8 cellular contexts compared by ENCODE assay signal in the genomic region with DNA sequence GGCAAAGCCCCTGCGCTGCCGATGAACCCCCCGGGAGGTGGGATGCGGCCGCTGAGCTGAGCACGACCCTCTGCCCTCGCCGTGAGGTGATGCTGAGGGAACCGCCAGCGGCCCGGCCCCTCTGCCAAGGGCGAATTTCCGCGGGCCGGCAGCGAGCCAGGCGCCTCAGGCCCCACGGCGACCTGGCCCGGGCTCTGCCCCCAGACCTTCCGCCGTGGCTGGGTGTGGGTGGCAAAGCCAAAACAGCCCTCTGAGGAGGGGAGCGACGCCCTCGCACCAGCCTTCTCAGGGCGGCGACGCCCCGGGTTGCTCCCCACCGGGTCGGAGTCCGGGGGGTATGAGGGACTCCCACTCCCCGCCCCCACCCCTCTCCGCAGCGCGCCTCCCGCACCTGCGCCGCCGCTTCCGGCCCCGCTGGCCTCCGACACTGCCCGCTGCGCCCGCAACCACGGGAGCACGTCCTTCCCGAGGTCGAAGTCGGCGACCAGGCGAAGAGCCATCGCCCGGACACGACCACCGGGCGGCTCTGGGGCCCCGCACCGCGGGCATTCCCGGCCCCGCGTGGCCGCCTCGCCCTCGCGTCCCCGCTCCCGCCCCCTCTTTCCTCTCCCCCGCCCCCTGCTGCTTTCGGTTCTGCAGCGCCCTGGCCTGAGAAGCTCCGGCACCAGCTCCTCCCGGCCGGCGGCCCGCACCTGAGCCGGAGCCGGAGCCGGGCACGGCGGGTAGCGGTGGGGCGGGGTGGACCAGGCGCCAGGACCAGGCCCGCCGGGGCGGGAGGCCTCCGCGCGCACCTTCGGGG. TPM values are rescaled to one million over a fixed set of nuclear protein-coding genes. Genes with fewer than 3 reads are reported as not detected.
DNase-seq lines count a peak whose midpoint lies in the region; ATAC-seq, FAIRE-seq and TF ChIP-seq lines count a peak whose summit lies in the region.

A gene with protein sequence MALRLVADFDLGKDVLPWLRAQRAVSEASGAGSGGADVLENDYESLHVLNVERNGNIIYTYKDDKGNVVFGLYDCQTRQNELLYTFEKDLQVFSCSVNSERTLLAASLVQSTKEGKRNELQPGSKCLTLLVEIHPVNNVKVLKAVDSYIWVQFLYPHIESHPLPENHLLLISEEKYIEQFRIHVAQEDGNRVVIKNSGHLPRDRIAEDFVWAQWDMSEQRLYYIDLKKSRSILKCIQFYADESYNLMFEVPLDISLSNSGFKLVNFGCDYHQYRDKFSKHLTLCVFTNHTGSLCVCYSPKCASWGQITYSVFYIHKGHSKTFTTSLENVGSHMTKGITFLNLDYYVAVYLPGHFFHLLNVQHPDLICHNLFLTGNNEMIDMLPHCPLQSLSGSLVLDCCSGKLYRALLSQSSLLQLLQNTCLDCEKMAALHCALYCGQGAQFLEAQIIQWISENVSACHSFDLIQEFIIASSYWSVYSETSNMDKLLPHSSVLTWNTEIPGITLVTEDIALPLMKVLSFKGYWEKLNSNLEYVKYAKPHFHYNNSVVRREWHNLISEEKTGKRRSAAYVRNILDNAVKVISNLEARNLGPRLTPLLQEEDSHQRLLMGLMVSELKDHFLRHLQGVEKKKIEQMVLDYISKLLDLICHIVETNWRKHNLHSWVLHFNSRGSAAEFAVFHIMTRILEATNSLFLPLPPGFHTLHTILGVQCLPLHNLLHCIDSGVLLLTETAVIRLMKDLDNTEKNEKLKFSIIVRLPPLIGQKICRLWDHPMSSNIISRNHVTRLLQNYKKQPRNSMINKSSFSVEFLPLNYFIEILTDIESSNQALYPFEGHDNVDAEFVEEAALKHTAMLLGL (minus strand): TSS at position 528 of the 799 bp plus-strand sequence. CDS start 28 bp downstream, at position 500.

- TF ChIP-seq CTCF in GM12864 (IDR thresholded peaks at IDR 0.05; ENCODE audit: low read depth, low read length, missing control alignments), result no peak

- DNase-seq in GM12864 (ENCODE audit: low read depth) (no peak), H7 (peak; percentile 82), NCI-H1092 treated with DMSO at 0.1 percent for 48 hours (lab: John Stamatoyannopoulos, UW) (peak; percentile 74), memory B cell (ENCODE audit: low spot score in 2 of 2) (peak; percentile 58 to 67), HTR-8/SVneo (ENCODE audit: insufficient read length, low spot score) (no peak)
- peak; percentile 43 for DNase-seq in activated CD4-positive, alpha-beta T cell treated with anti-CD3 and anti-CD28 coated beads, Interleukin-2, amount 50 U/mL, for 48 hours
- peak; percentile 20 for DNase-seq in effector CD4-positive, alpha-beta T cell
- peak; percentile 32 to 78 for DNase-seq in stimulated activated effector memory CD8-positive, alpha-beta T cell treated with anti-CD3 and anti-CD28 coated beads, Interleukin-12 subunit alpha, Interleukin-12 subunit beta, amount 100 ng/mL, for 72 hours (ENCODE audit: low spot score in 2 of 2)

- ATAC-seq in memory B cell (ENCODE audit: low read depth), result peak; percentile 63
- ATAC-seq in stimulated activated effector memory CD8-positive, alpha-beta T cell treated with anti-CD3 and anti-CD28 coated beads, Interleukin-12 subunit alpha, Interleukin-12 subunit beta, amount 100 ng/mL, for 72 hours, result peak; percentile 71

- no peaks in the 10 kb centered on the region for H3K9me3 Mint-ChIP-seq in memory B cell
- no peaks in the 10 kb centered on the region for H3K9me3 Mint-ChIP-seq in stimulated activated effector memory CD8-positive, alpha-beta T cell treated with anti-CD3 and anti-CD28 coated beads, Interleukin-12 subunit alpha, Interleukin-12 subunit beta, amount 100 ng/mL, for 72 hours

- no peaks in the 10 kb centered on the region for H3K36me3 ChIP-seq in H7 (replicated peaks; ENCODE audit: control insufficient read depth, insufficient read depth, low read length)

- no peak for FAIRE-seq in HTR-8/SVneo (lab: Jason Lieb, UNC)

- peak within 1 kb of the TSS; percentile 93 for H3K27ac Mint-ChIP-seq in memory B cell
- H3K27ac Mint-ChIP-seq in stimulated activated effector memory CD8-positive, alpha-beta T cell treated with anti-CD3 and anti-CD28 coated beads, Interleukin-12 subunit alpha, Interleukin-12 subunit beta, amount 100 ng/mL, for 72 hours, result peak within 1 kb of the TSS; percentile 65

- peaks cover 38% of the 10 kb centered on the region for H3K4me1 Mint-ChIP-seq in memory B cell
- H3K4me1 Mint-ChIP-seq in stimulated activated effector memory CD8-positive, alpha-beta T cell treated with anti-CD3 and anti-CD28 coated beads, Interleukin-12 subunit alpha, Interleukin-12 subunit beta, amount 100 ng/mL, for 72 hours, result peaks cover 29% of the 10 kb centered on the region

- H3K4me3 Mint-ChIP-seq in memory B cell, result peak within 1 kb of the TSS; percentile 85
- H3K4me3 Mint-ChIP-seq in stimulated activated effector memory CD8-positive, alpha-beta T cell treated with anti-CD3 and anti-CD28 coated beads, Interleukin-12 subunit alpha, Interleukin-12 subunit beta, amount 100 ng/mL, for 72 hours, result peak within 1 kb of the TSS; percentile 66

- peak within 1 kb of the TSS; percentile 55 for H3K4me3 ChIP-seq in GM12864 (ENCODE audit: low read depth, low read length)
- peak within 1 kb of the TSS; percentile 55 for H3K4me3 ChIP-seq in H7 (ENCODE audit: insufficient read depth, low read depth, low read length)

- H3K27me3 Mint-ChIP-seq in memory B cell, result no peaks in the 10 kb centered on the region

- peaks cover 16% of the 10 kb centered on the region for H3K27me3 ChIP-seq in H7 (ENCODE audit: control insufficient read depth, insufficient read depth, low read length)

- no peaks in the 10 kb centered on the region for H3K36me3 Mint-ChIP-seq in memory B cell
- no peaks in the 10 kb centered on the region for H3K36me3 Mint-ChIP-seq in stimulated activated effector memory CD8-positive, alpha-beta T cell treated with anti-CD3 and anti-CD28 coated beads, Interleukin-12 subunit alpha, Interleukin-12 subunit beta, amount 100 ng/mL, for 72 hours

RNA-seq across cellular contexts. Expression of the gene that starts here (rescaled TPM):
- total RNA-seq in H7 (2014; rRNA removed; shearing (Covaris generic)), result 3.7 and 4.3 TPM in 2 replicates

Comparison
In these comparisons a context has a peak if more than half of its experiments do, and no peak if none do; other contexts are left out.
1. DNase-seq: peak in H7 (single experiment), NCI-H1092 treated with DMSO at 0.1 percent for 48 hours (single experiment), activated CD4-positive, alpha-beta T cell treated with anti-CD3 and anti-CD28 coated beads, Interleukin-2, amount 50 U/mL, for 48 hours (2 of 2), effector CD4-positive, alpha-beta T cell (single experiment), memory B cell (2 of 2) and stimulated activated effector memory CD8-positive, alpha-beta T cell treated with anti-CD3 and anti-CD28 coated beads, Interleukin-12 subunit alpha, Interleukin-12 subunit beta, amount 100 ng/mL, for 72 hours (2 of 2); none in GM12864 (single experiment) and HTR-8/SVneo (single experiment).